ENCODE assay signal across 7 cellular contexts in the genomic region with DNA sequence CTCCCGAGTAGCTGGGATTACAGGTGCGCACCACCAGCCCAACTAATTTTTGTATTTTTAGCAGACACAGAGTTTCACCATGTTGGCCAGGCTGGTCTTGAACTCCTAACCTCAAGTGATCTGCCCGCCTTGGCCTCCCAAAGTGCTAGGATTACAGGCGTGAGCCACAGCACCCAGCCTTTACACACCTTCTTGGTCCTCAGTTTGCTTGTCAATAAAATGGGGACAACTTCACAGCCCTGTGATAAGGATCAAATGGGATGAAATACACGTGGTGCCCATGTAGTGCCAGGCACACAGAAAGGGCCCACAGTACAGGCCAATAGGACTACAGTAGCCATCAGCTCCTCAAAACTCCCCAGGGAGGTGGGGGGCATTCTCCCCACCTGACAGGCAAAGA. TPM values are rescaled to one million over a fixed set of nuclear protein-coding genes. Genes with fewer than 3 reads are reported as not detected.
DNase-seq lines count a peak whose midpoint lies in the region; ATAC-seq, FAIRE-seq and TF ChIP-seq lines count a peak whose summit lies in the region.
"Not testable (repeated sequence)": the region's sequence is repeated elsewhere in the genome, so short reads cannot be mapped to it uniquely, and the experiment has no call there.

No MANE protein-coding gene starts in this region.

- intact Hi-C loops in kidney (cut with DNase I); lower lobe of right lung (cut with DNase I): not testable (repeated sequence)

- not testable (repeated sequence) for H3K9ac ChIP-seq in MM.1S (ENCODE audit: low read length); astrocyte (ENCODE audit: low read length)
- H3K9ac ChIP-seq in kidney (ENCODE audit: low read length in 2 of 2), result peak overlapping the region; percentile 29 to 38

- peaks cover 21% of the 10 kb centered on the region for H3F3A ChIP-seq in MM.1S (ENCODE audit: insufficient read depth, low read length)

- not testable (repeated sequence) for H3K36me3 ChIP-seq in MM.1S (replicated peaks; ENCODE audit: insufficient read depth, low read length)
- H3K36me3 ChIP-seq in astrocyte (ENCODE audit: insufficient read depth, low read length), result peaks cover 30% of the 10 kb centered on the region
- H3K36me3 ChIP-seq in kidney (ENCODE audit: control insufficient read depth in 1 of 2, insufficient read depth in 2 of 2, low read length in 2 of 2), result peaks cover 4 to 28% of the 10 kb centered on the region in 2 donors
- H3K36me3 ChIP-seq in lower lobe of right lung, result peaks cover 47% of the 10 kb centered on the region
- H3K36me3 ChIP-seq in upper lobe of left lung, result peaks cover 0 to 61% (median 9%) of the 10 kb centered on the region in 4 donors

- not testable (repeated sequence) for TF ChIP-seq POLR2A in upper lobe of left lung (IDR thresholded peaks at IDR 0.05)

- H3K4me2 ChIP-seq in MM.1S (ENCODE audit: low read depth, low read length), result peak overlapping the region; percentile 95; the same call in 1 of the 2 replicates
- H3K4me2 ChIP-seq in astrocyte (ENCODE audit: low read length), result not testable (repeated sequence)

- TF ChIP-seq EP300 in upper lobe of left lung (IDR thresholded peaks at IDR 0.05), result not testable (repeated sequence)

- not testable (repeated sequence) for FAIRE-seq in astrocyte (lab: Jason Lieb, UNC); kidney (lab: Jason Lieb, UNC)

- H3K27me3 Mint-ChIP-seq in astrocyte (ENCODE audit: low read depth, unreplicated experiment), result not testable (repeated sequence)

- not testable (repeated sequence) for H3K9me3 ChIP-seq in MM.1S (replicated peaks; ENCODE audit: insufficient read depth, low read length); astrocyte (ENCODE audit: insufficient read depth, low read depth, low read length); kidney (ENCODE audit: control insufficient read depth in 1 of 2, low read length in 2 of 2); lower lobe of right lung; upper lobe of left lung

- H3K27me3 ChIP-seq in MM.1S (replicated peaks; ENCODE audit: insufficient read depth, low read length); astrocyte (ENCODE audit: insufficient read depth, low read length); lower lobe of right lung (ENCODE audit: low read depth); upper lobe of left lung: not testable (repeated sequence)

- TF ChIP-seq CTCF in MM.1S (IDR thresholded peaks at IDR 0.05; ENCODE audit: low read length); astrocyte (IDR thresholded peaks at IDR 0.05; ENCODE audit: insufficient read depth, low read depth, low read length); epithelial cell of proximal tubule (conservative IDR thresholded peaks at IDR 0.05; ENCODE audit: low read depth, low read length); kidney (IDR thresholded peaks at IDR 0.05; ENCODE audit: borderline replicate concordance, extremely low read depth, insufficient read depth); lower lobe of right lung (IDR thresholded peaks at IDR 0.05); upper lobe of left lung (IDR thresholded peaks at IDR 0.05): not testable (repeated sequence)

- H3K36me3 Mint-ChIP-seq in astrocyte (ENCODE audit: low read depth, unreplicated experiment), result not testable (repeated sequence)

- not testable (repeated sequence) for ATAC-seq in lower lobe of right lung; upper lobe of left lung (ENCODE audit: low FRiP score in 2 of 2)

- not testable (repeated sequence) for H3K9me2 ChIP-seq in MM.1S (replicated peaks; ENCODE audit: insufficient read depth, low read length)

- DNase-seq in MM.1S; astrocyte (ENCODE audit: low read depth); epithelial cell of proximal tubule (ENCODE audit: low read depth); lower lobe of right lung; upper lobe of left lung: not testable (repeated sequence)
- peak; percentile 26 for DNase-seq in kidney

- peak overlapping the region; percentile 5 for H3K27ac Mint-ChIP-seq in astrocyte (ENCODE audit: unreplicated experiment)

- H3K4me3 ChIP-seq in MM.1S (ENCODE audit: low read length); astrocyte (ENCODE audit: insufficient read depth, low read depth, low read length); lower lobe of right lung; upper lobe of left lung: not testable (repeated sequence)
- H3K4me3 ChIP-seq in epithelial cell of proximal tubule (ENCODE audit: low read depth, low read length) (peak overlapping the region; percentile 84), kidney (ENCODE audit: low read length in 2 of 2) (peak overlapping the region in 1 of 2 donors; percentile 84), skin epidermis (peak overlapping the region in 1 of 7 experiments; percentile 3)

- not testable (repeated sequence) for H3K9me3 Mint-ChIP-seq in astrocyte (ENCODE audit: unreplicated experiment)

- not testable (repeated sequence) for H2AFZ ChIP-seq in MM.1S (ENCODE audit: low read length); astrocyte (ENCODE audit: low read depth, low read length)

- H3K79me2 ChIP-seq in MM.1S (ENCODE audit: low read length), result peaks cover 24% of the 10 kb centered on the region
- peaks cover 61% of the 10 kb centered on the region for H3K79me2 ChIP-seq in astrocyte (ENCODE audit: insufficient read depth, low read length)

- not testable (repeated sequence) for H3K27ac ChIP-seq in MM.1S (ENCODE audit: low read length); astrocyte (ENCODE audit: low read depth, low read length)
- H3K27ac ChIP-seq in kidney (ENCODE audit: low read depth in 2 of 2, low read length in 2 of 2) (peak overlapping the region; percentile 63 to 95), lower lobe of right lung (peak overlapping the region; percentile 46), skin epidermis (peak overlapping the region in 11 of 21 experiments; percentile 2 to 94 (median 86)), upper lobe of left lung (peak overlapping the region; percentile 16 to 93 (median 62))

- not testable (repeated sequence) for H4K20me1 ChIP-seq in MM.1S (ENCODE audit: insufficient read depth, low read length)
- H4K20me1 ChIP-seq in astrocyte (ENCODE audit: insufficient read depth, low read length), result peaks cover 82% of the 10 kb centered on the region

- 77 to 89% methylated on average over 5 of the region's 5 CpGs for WGBS in upper lobe of left lung, 2 donors

- H3K4me1 Mint-ChIP-seq in astrocyte (ENCODE audit: low read depth, unreplicated experiment), result peaks cover 37% of the 10 kb centered on the region

- not testable (repeated sequence) for H3K4me3 Mint-ChIP-seq in astrocyte (ENCODE audit: unreplicated experiment)

- peaks cover 44% of the 10 kb centered on the region for H3K4me1 ChIP-seq in MM.1S (ENCODE audit: low read length)
- peaks cover 21% of the 10 kb centered on the region for H3K4me1 ChIP-seq in astrocyte (ENCODE audit: insufficient read depth, low read length)
- H3K4me1 ChIP-seq in kidney (ENCODE audit: control insufficient read depth in 1 of 2, insufficient read depth in 1 of 2, low read depth in 1 of 2, low read length in 2 of 2), result peaks cover 46 to 64% of the 10 kb centered on the region in 2 donors
- peaks cover 57% of the 10 kb centered on the region for H3K4me1 ChIP-seq in lower lobe of right lung
- H3K4me1 ChIP-seq in upper lobe of left lung, result peaks cover 31 to 46% (median 38%) of the 10 kb centered on the region in 4 donors

RNA-seq across cellular contexts. Expression of gene KIFC3, which starts 6.3 kb away (rescaled TPM):
- total RNA-seq in astrocyte (80.4 and 96.9 TPM in 2 replicates), epithelial cell of proximal tubule (79.1 and 86.0 TPM in 2 replicates), kidney (109 TPM), lower lobe of right lung (70.9 TPM), upper lobe of left lung (100 to 1,000 TPM in 4 of 6 donors, 10 to 100 TPM in 2; 82.6 to 340 (median 110) TPM)
- 74.9 TPM for polyA plus RNA-seq in kidney (ENCODE audit: insufficient read depth, low read depth, low replicate concordance)
